In genomic region chr1:155071701-155072100, GRCh38 we compare ENCODE assay signal across 9 cellular contexts. TPM values are rescaled to one million over a fixed set of nuclear protein-coding genes. Genes with fewer than 3 reads are reported as not detected.
DNase-seq lines count a peak whose midpoint lies in the region; ATAC-seq and TF ChIP-seq lines count a peak whose summit lies in the region.
"Had no signal": no experiment of that assay in that cellular context is flagged by ENCODE, and none has a peak within 500 bp of the region (broad histone marks: within the 10 kb centered on the region; RNA-seq: fewer than 3 reads in every experiment).

No MANE protein-coding gene starts in this region.

- no TSS peak for BruUV-seq in Caco-2 (replicated peaks; lab: Mats Ljungman, UMichigan)

- intact Hi-C loops in Caco-2 (cut with micrococcal nuclease; ENCODE audit: unreplicated experiment) = no loop called here

- H3K27me3 Mint-ChIP-seq in Caco-2 (ENCODE audit: insufficient read depth, unreplicated experiment) = no peaks in the 10 kb centered on the region
- peaks cover 45% of the 10 kb centered on the region for H3K27me3 Mint-ChIP-seq in endodermal cell (ENCODE audit: insufficient read depth)

- peak overlapping the region; percentile 20 for H3K4me3 Mint-ChIP-seq in Caco-2 (ENCODE audit: unreplicated experiment)
- H3K4me3 Mint-ChIP-seq in endodermal cell = peak overlapping the region; percentile 40

- 36 to 40% methylated on average over 10 to 14 of the region's 14 CpGs for WGBS in endodermal cell (ENCODE audit: insufficient coverage in 1 of 2, insufficient read length in 1 of 2), 2 experiments

- DNase-seq in Caco-2 (no peak), MV-4-11 (lab: John Stamatoyannopoulos, UW) (peak; percentile 44), endodermal cell (peak; percentile 92), A172 (ENCODE audit: low spot score) (no peak)
- DNase-seq in activated naive CD4-positive, alpha-beta T cell treated with anti-CD3 and anti-CD28 coated beads, Interleukin-2, amount 50 U/mL, for 16 hours = no peak

- H3K4me3 ChIP-seq in Caco-2 (ENCODE audit: low read depth, low read length) (no peak overlapping the region), endodermal cell (ENCODE audit: low read length) (no peak overlapping the region), neutrophil (ENCODE audit: low read depth in 1 of 2, low read length in 1 of 2) (peak overlapping the region; percentile 44 to 60)

- POLR2A ChIA-PET in Caco-2 (lab: Charles Lee) = no interaction called here

- H3K9ac ChIP-seq in endodermal cell (ENCODE audit: extremely low read depth, low read length, poor library complexity, severe bottlenecking) = no peak overlapping the region

- H3K27me3 ChIP-seq in Caco-2 (replicated peaks; ENCODE audit: control insufficient read depth, insufficient read depth, low read length) (no peaks in the 10 kb centered on the region), endodermal cell (ENCODE audit: control insufficient read depth, insufficient read depth, low read length, poor library complexity, severe bottlenecking) (peaks cover 29% of the 10 kb centered on the region), neutrophil (peaks cover 83% of the 10 kb centered on the region)

- H3K27ac ChIP-seq in endodermal cell (ENCODE audit: low read depth, low read length) (peak overlapping the region; percentile 76), neutrophil (no peak overlapping the region)
- H3K27ac ChIP-seq: PC-9 had no signal

- H3K9me3 ChIP-seq in Caco-2 = no peaks in the 10 kb centered on the region
- H3K9me3 ChIP-seq in endodermal cell (ENCODE audit: control insufficient read depth, low read length) = no peaks in the 10 kb centered on the region
- H3K9me3 ChIP-seq in neutrophil = no peaks in the 10 kb centered on the region

- no peak for TF ChIP-seq CTCF in Caco-2 (IDR thresholded peaks at IDR 0.05; ENCODE audit: insufficient read depth in 1 of 2, low read depth in 1 of 2, low read length in 1 of 2, severe bottlenecking in 1 of 2, unreplicated experiment in 1 of 2)
- no peak for TF ChIP-seq CTCF in endodermal cell (conservative IDR thresholded peaks at IDR 0.05)
- TF ChIP-seq CTCF in neutrophil (IDR thresholded peaks at IDR 0.05) = no peak

- H3K36me3 ChIP-seq in Caco-2 (ENCODE audit: control insufficient read depth, insufficient read depth, low read length) = no peaks in the 10 kb centered on the region; the same call in 1 of the 2 replicates
- H3K36me3 ChIP-seq in endodermal cell (ENCODE audit: control insufficient read depth, insufficient read depth, low read length) = peaks cover 10% of the 10 kb centered on the region
- H3K36me3 ChIP-seq in neutrophil = peaks cover 5% of the 10 kb centered on the region

- peaks cover 5% of the 10 kb centered on the region for H3K4me1 Mint-ChIP-seq in Caco-2 (ENCODE audit: low read depth, unreplicated experiment)
- H3K4me1 Mint-ChIP-seq in endodermal cell = peaks cover 18% of the 10 kb centered on the region

- H3K9me3 Mint-ChIP-seq in Caco-2 (ENCODE audit: unreplicated experiment) (no peaks in the 10 kb centered on the region), endodermal cell (no peaks in the 10 kb centered on the region)

- ATAC-seq in GM21447 (IDR thresholded peaks at IDR 0.05; ENCODE audit: unreplicated experiment) (no peak), HG03139 (IDR thresholded peaks at IDR 0.05; ENCODE audit: unreplicated experiment) (no peak)

- no peak overlapping the region for H3K27ac Mint-ChIP-seq in Caco-2 (ENCODE audit: unreplicated experiment)
- H3K27ac Mint-ChIP-seq in endodermal cell = no peak overlapping the region

- peaks cover 6% of the 10 kb centered on the region for H3K36me3 Mint-ChIP-seq in Caco-2 (ENCODE audit: insufficient read depth, unreplicated experiment)
- peaks cover 18% of the 10 kb centered on the region for H3K36me3 Mint-ChIP-seq in endodermal cell (ENCODE audit: low read depth)

- CTCF ChIA-PET in Caco-2 (lab: Charles Lee) = interaction anchor here (1.0 kb wide), 1 partner anchor 13 kb away, joined by 7 read pairs; no protein-coding TSS in a partner anchor

- H3K4me1 ChIP-seq in Caco-2 = peaks cover 20% of the 10 kb centered on the region
- H3K4me1 ChIP-seq in endodermal cell (ENCODE audit: control insufficient read depth, insufficient read depth, low read length) = peaks cover 11% of the 10 kb centered on the region
- peaks cover 19 to 21% of the 10 kb centered on the region in 2 experiments for H3K4me1 ChIP-seq in neutrophil (ENCODE audit: control insufficient read depth in 1 of 2, insufficient read depth in 1 of 2, low read depth in 1 of 2, low read length in 1 of 2)

RNA-seq across cellular contexts. Expression of gene EFNA3, which starts 6.9 kb away (rescaled TPM):
- total RNA-seq in Caco-2 (2022) (3.4 and 3.5 TPM in 2 replicates), endodermal cell (1 to 10 TPM; 3.1 to 6.0 TPM)
- polyA plus RNA-seq in endodermal cell (2013, experiment 1 of 2) = 19.9 TPM
- 19.0 TPM for polyA plus RNA-seq in endodermal cell (2013, experiment 2 of 2)
- total RNA-seq in A172 (2014; rRNA removed; shearing (Covaris generic)) = 1.5 and 2.5 TPM in 2 replicates

RNA-seq across cellular contexts. Expression of gene EFNA4, which starts 8.2 kb away (rescaled TPM):
- total RNA-seq in Caco-2 (2022) (13.8 and 16.0 TPM in 2 replicates), endodermal cell (10 to 100 TPM; 15.9 to 17.9 TPM)
- 30.7 TPM for polyA plus RNA-seq in endodermal cell (2013, experiment 1 of 2)
- polyA plus RNA-seq in endodermal cell (2013, experiment 2 of 2) = 29.6 TPM
- total RNA-seq in A172 (2014; rRNA removed; shearing (Covaris generic)) = 20.3 and 21.7 TPM in 2 replicates

RNA-seq across cellular contexts. Expression of gene ADAM15, which starts 20.6 kb away (rescaled TPM):
- 44.0 and 48.2 TPM in 2 replicates for total RNA-seq in Caco-2 (2022)
- 10 to 100 TPM; 13.4 to 16.5 TPM for total RNA-seq in endodermal cell
- polyA plus RNA-seq in endodermal cell (2013, experiment 1 of 2) = 26.5 TPM
- 27.3 TPM for polyA plus RNA-seq in endodermal cell (2013, experiment 2 of 2)
- 144 and 154 TPM in 2 replicates for total RNA-seq in A172 (2014; rRNA removed; shearing (Covaris generic))

RNA-seq across cellular contexts. Expression of gene DCST1, which starts 38.1 kb away (rescaled TPM):
- total RNA-seq in Caco-2 (2022) (0.32 TPM in 1 of 2 replicates, not detected in the other), endodermal cell (not detected)
- not detected for polyA plus RNA-seq in endodermal cell (2013, experiment 1 of 2)
- not detected for polyA plus RNA-seq in endodermal cell (2013, experiment 2 of 2)
- not detected in 2 replicates for total RNA-seq in A172 (2014; rRNA removed; shearing (Covaris generic))

RNA-seq across cellular contexts. Expression of gene DCST2, which starts 38.1 kb away (rescaled TPM):
- total RNA-seq in Caco-2 (2022) = 0.26 and 0.61 TPM in 2 replicates
- 1 to 10 TPM in 1 of 2 donors, under 1 TPM in 1; 0.44 to 2.0 TPM for total RNA-seq in endodermal cell
- polyA plus RNA-seq in endodermal cell (2013, experiment 1 of 2) = 4.1 TPM
- polyA plus RNA-seq in endodermal cell (2013, experiment 2 of 2) = 3.4 TPM
- total RNA-seq in A172 (2014; rRNA removed; shearing (Covaris generic)) = 0.90 TPM in 1 of 2 replicates, not detected in the other

Comparison
In these comparisons a context has a peak if more than half of its experiments do, and no peak if none do; other contexts are left out.
1. DNase-seq: peak in MV-4-11 (single experiment) and endodermal cell (single experiment); none in Caco-2 (0 of 2), A172 (single experiment) and activated naive CD4-positive, alpha-beta T cell treated with anti-CD3 and anti-CD28 coated beads, Interleukin-2, amount 50 U/mL, for 16 hours (single experiment).
2. H3K4me3 ChIP-seq: peak in neutrophil (2 of 2); none in Caco-2 (single experiment) and endodermal cell (single experiment).